11 cellular contexts compared by ENCODE assay signal in genomic region chr20:46398963-46399362, GRCh38. TPM values are rescaled to one million over a fixed set of nuclear protein-coding genes. Genes with fewer than 3 reads are reported as not detected.
DNase-seq lines count a peak whose midpoint lies in the region; ATAC-seq and TF ChIP-seq lines count a peak whose summit lies in the region.
"Had no signal": no experiment of that assay in that cellular context is flagged by ENCODE, and none has a peak within 500 bp of the region (broad histone marks: within the 10 kb centered on the region; RNA-seq: fewer than 3 reads in every experiment).

No MANE protein-coding gene starts in this region.

- H3K4me3 Mint-ChIP-seq in chondrocyte (ENCODE audit: unreplicated experiment): no peak overlapping the region

- peaks cover 46% of the 10 kb centered on the region for H3K4me1 Mint-ChIP-seq in chondrocyte (ENCODE audit: low read depth)

- H3K4me3 ChIP-seq in HL-60 (replicated peaks; ENCODE audit: insufficient read depth, low read length) (no peak overlapping the region), psoas muscle (no peak overlapping the region)
- H3K4me3 ChIP-seq: HAP-1 had no signal

- no peaks in the 10 kb centered on the region for H3K9me3 Mint-ChIP-seq in chondrocyte (ENCODE audit: low read depth)

- H3K27ac ChIP-seq in HL-60 (replicated peaks) (peak overlapping the region; percentile 65), psoas muscle (peak overlapping the region; percentile 86)

- no peaks in the 10 kb centered on the region for H3K9me3 ChIP-seq in psoas muscle
- H3K9me3 ChIP-seq: HAP-1 had no signal

- peaks cover 50% of the 10 kb centered on the region for H3K4me1 ChIP-seq in psoas muscle

- no peak for TF ChIP-seq CTCF in HL-60 (IDR thresholded peaks at IDR 0.05; ENCODE audit: insufficient read depth, low read length)
- TF ChIP-seq CTCF in chondrocyte (IDR thresholded peaks at IDR 0.05): no peak
- TF ChIP-seq CTCF in psoas muscle (IDR thresholded peaks at IDR 0.05): no peak

- ATAC-seq in psoas muscle: peak in 1 of 4 donors; percentile 32
- ATAC-seq in HG02973 (IDR thresholded peaks at IDR 0.05; ENCODE audit: unreplicated experiment): no peak
- no peak for ATAC-seq in HG02623 (IDR thresholded peaks at IDR 0.05; ENCODE audit: unreplicated experiment)

- DNase-seq in NCI-H2107 treated with DMSO at 0.1 percent for 48 hours (lab: John Stamatoyannopoulos, UW; ENCODE audit: unreplicated experiment): peak; percentile 42
- DNase-seq in NCI-H2107 (lab: John Stamatoyannopoulos, UW): no peak
- DNase-seq in HL-60 (ENCODE audit: low read depth in 1 of 2, low spot score in 1 of 2): no peak
- no peak for DNase-seq in chondrocyte (ENCODE audit: low spot score)
- DNase-seq in psoas muscle: no peak
- DNase-seq in posterior cingulate gyrus: no peak
- DNase-seq: EL, T1000 had no signal

- peak overlapping the region; percentile 85 for H3K27ac Mint-ChIP-seq in chondrocyte (ENCODE audit: unreplicated experiment)

- intact Hi-C loops in psoas muscle (cut with DNase I): no loop called here
- intact Hi-C loops in posterior cingulate gyrus (cut with DNase I): no loop called here

- H3K27me3 Mint-ChIP-seq in chondrocyte (ENCODE audit: low read depth): no peaks in the 10 kb centered on the region

- peaks cover 10% of the 10 kb centered on the region for H3K36me3 Mint-ChIP-seq in chondrocyte (ENCODE audit: low read depth)

- H3K27me3 ChIP-seq in HL-60 (ENCODE audit: insufficient read depth, poor library complexity, severe bottlenecking) (no peaks in the 10 kb centered on the region), psoas muscle (ENCODE audit: insufficient read depth in 3 of 3, low read length in 2 of 3) (no peaks in the 10 kb centered on the region)

- 76 to 87% (median 80%) methylated on average over 3 of the region's 3 CpGs for WGBS in psoas muscle, 3 donors

- peaks cover 6 to 49% of the 10 kb centered on the region in 2 donors for H3K36me3 ChIP-seq in psoas muscle (ENCODE audit: insufficient read depth in 1 of 2, low read depth in 1 of 2)

RNA-seq across cellular contexts. Expression of gene ELMO2, which starts 7.5 kb away (rescaled TPM):
- 38.8 to 52.9 TPM (median 48.0 TPM) in 3 replicates for total RNA-seq in chondrocyte
- 10 to 100 TPM; 36.7 to 60.7 (median 40.3) TPM for total RNA-seq in psoas muscle
- 10 to 100 TPM; 21.2 to 49.4 (median 40.3) TPM for polyA plus RNA-seq in psoas muscle
